Comparison of ENCODE assay signal across 26 cellular contexts in genomic region chr1:200714504-200715187, GRCh38. TPM values are rescaled to one million over a fixed set of nuclear protein-coding genes. Genes with fewer than 3 reads are reported as not detected.
DNase-seq lines count a peak whose midpoint lies in the region; ATAC-seq, FAIRE-seq and TF ChIP-seq lines count a peak whose summit lies in the region.
"Had no signal": no experiment of that assay in that cellular context is flagged by ENCODE, and none has a peak within 500 bp of the region (broad histone marks: within the 10 kb centered on the region; RNA-seq: fewer than 3 reads in every experiment).

No MANE protein-coding gene starts in this region.

- TF ChIP-seq CTCF in D721Med (IDR thresholded peaks at IDR 0.05; ENCODE audit: insufficient read depth, missing control alignments) (no peak), HEK293 (tag by site-specific recombination; IDR thresholded peaks at IDR 0.05) (no peak), right lobe of liver (IDR thresholded peaks at IDR 0.05) (no peak), prostate gland (IDR thresholded peaks at IDR 0.05) (no peak)

- TF ChIP-seq POLR2A in right lobe of liver (IDR thresholded peaks at IDR 0.05) (no peak), prostate gland (IDR thresholded peaks at IDR 0.05) (no peak)

- CTCF ChIA-PET in HEK293 (lab: Yijun Ruan, JAX) = interaction anchor here (0.6 to 0.9 kb wide), 2 partner anchors 18 to 76 kb away, joined by 4 to 6 read pairs; no protein-coding TSS in a partner anchor

- H3K27ac ChIP-seq in HEK293 (ENCODE audit: extremely low read depth, low read depth, low read length) (no peak overlapping the region), right lobe of liver (no peak overlapping the region), prostate gland (no peak overlapping the region)
- H3K27ac ChIP-seq: BLaER1, RWPE1 had no signal

- DNase-seq in D721Med (ENCODE audit: insufficient read length, low spot score) (no peak), RKO (ENCODE audit: low spot score) (peak; percentile 26), left colon (no peak), right lobe of liver (no peak), prostate gland (ENCODE audit: low spot score) (no peak)
- DNase-seq: CD4-positive, CD25-positive, alpha-beta regulatory T cell; DMS53; GOT3; KG1; MG63; NCI-H187; NCI-H2081 treated with DMSO at 0.1 percent for 48 hours; NCI-H2171 treated with DMSO at 0.1 percent for 48 hours; NCI-H345; NCI-H510A treated with DMSO at 0.1 percent for 48 hours; NCI-H82; SHP77; T-helper 1 cell had no signal

- WGBS in right lobe of liver (ENCODE audit: insufficient coverage, low coverage, low lambda C conversion rate, missing lambda C conversion rate) = 55% methylated on average over 2 of the region's 2 CpGs
- WGBS in prostate gland = 93% methylated on average over 2 of the region's 2 CpGs

- FAIRE-seq in D721Med (lab: Jason Lieb, UNC) = peak; percentile 53
- FAIRE-seq: A204.1, G401.6, GM12878 had no signal

- no peaks in the 10 kb centered on the region for H3K4me1 ChIP-seq in HEK293 (ENCODE audit: control insufficient read depth, insufficient read depth, low read length)
- H3K4me1 ChIP-seq in right lobe of liver = no peaks in the 10 kb centered on the region
- no peaks in the 10 kb centered on the region for H3K4me1 ChIP-seq in prostate gland (replicated peaks)
- H3K4me1 ChIP-seq: BLaER1 had no signal

- no peaks in the 10 kb centered on the region for H3K9me3 ChIP-seq in HEK293 (ENCODE audit: control insufficient read depth, insufficient read depth, low read depth, low read length)
- no peaks in the 10 kb centered on the region for H3K9me3 ChIP-seq in right lobe of liver
- H3K9me3 ChIP-seq in prostate gland = no peaks in the 10 kb centered on the region
- H3K9me3 ChIP-seq: BLaER1, HAP-1, MG63 had no signal

- peak; percentile 40 for ATAC-seq in left colon
- ATAC-seq in right lobe of liver = no peak
- ATAC-seq in HG03432 (IDR thresholded peaks at IDR 0.05; ENCODE audit: unreplicated experiment) = no peak
- ATAC-seq: GM12878 had no signal

- H3K4me3 ChIP-seq in HEK293 (ENCODE audit: low read depth, low read length) = no peak overlapping the region
- no peak overlapping the region for H3K4me3 ChIP-seq in right lobe of liver
- H3K4me3 ChIP-seq in prostate gland = no peak overlapping the region
- H3K4me3 ChIP-seq: BLaER1, GM12878, HAP-1, MG63 had no signal

- H3K36me3 ChIP-seq in HEK293 (ENCODE audit: control insufficient read depth in 2 of 2, insufficient read depth in 1 of 2, low read length in 2 of 2) = no peaks in the 10 kb centered on the region
- H3K36me3 ChIP-seq in right lobe of liver = no peaks in the 10 kb centered on the region
- no peaks in the 10 kb centered on the region for H3K36me3 ChIP-seq in prostate gland
- H3K36me3 ChIP-seq: BLaER1, HAP-1, MG63 had no signal

- H3K27me3 ChIP-seq in right lobe of liver = no peaks in the 10 kb centered on the region
- H3K27me3 ChIP-seq in prostate gland (replicated peaks; ENCODE audit: insufficient read depth) = no peaks in the 10 kb centered on the region
- H3K27me3 ChIP-seq: BLaER1, MG63 had no signal

- POLR2A ChIA-PET in HEK293 (lab: Yijun Ruan, JAX) = interaction anchor here (0.8 kb wide), 1 partner anchor 45 kb away, joined by 3 read pairs; the partner anchor contains the start of gene DDX59

- intact Hi-C loops in left colon (cut with DNase I, micrococcal nuclease) = no loop called here
- intact Hi-C loops in right lobe of liver (cut with DNase I) = no loop called here
- intact Hi-C loops in prostate gland (cut with DNase I) = no loop called here

TF ChIP-seq in HEK293, 187 proteins besides CTCF, POLR2A, EP300 and RAD21:
- TF ChIP-seq ZNF600 (tag by site-specific recombination; IDR thresholded peaks at IDR 0.05) (no peak), ZNF549 (tag by site-specific recombination; IDR thresholded peaks at IDR 0.05) (peak; percentile 98), ZNF548 (tag by site-specific recombination; IDR thresholded peaks at IDR 0.05) (no peak)

RNA-seq across cellular contexts. Expression of gene CAMSAP2, which starts 24.0 kb away (rescaled TPM):
- total RNA-seq in left colon = 1 to 10 TPM; 7.4 to 9.0 TPM
- total RNA-seq in right lobe of liver = 10 to 100 TPM in 1 of 6 experiments, 1 to 10 TPM in 5; 4.0 to 12.5 (median 8.0) TPM
- 10 to 100 TPM; 15.8 to 22.8 TPM for total RNA-seq in prostate gland

RNA-seq across cellular contexts. Expression of gene DDX59, which starts 44.9 kb away (rescaled TPM):
- 10 to 100 TPM; 14.2 to 20.5 TPM for total RNA-seq in left colon
- 10 to 100 TPM in 1 of 6 experiments, 1 to 10 TPM in 5; 6.7 to 12.4 (median 8.8) TPM for total RNA-seq in right lobe of liver
- 10 to 100 TPM; 19.5 to 28.1 TPM for total RNA-seq in prostate gland
